Comparison of ENCODE assay signal across 20 cellular contexts in the genomic region with DNA sequence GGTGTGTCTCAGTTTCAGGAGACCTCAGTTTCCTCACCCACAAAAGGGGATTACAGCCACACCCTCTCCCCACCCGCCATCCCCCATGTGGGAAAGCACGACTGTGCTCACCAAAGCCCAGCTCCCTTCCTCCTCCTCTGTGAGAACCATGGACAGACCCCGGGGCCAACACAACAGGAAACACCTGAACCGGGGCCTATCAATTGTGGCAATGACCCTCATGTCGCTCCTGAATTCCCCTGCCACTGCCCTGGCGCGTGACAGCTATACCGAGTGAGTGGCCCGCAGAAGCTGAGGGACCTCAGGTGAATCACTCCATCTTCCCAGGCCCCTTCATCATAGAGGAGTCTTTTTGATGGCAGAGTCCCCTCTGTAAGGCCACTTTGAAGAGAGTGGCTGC. TPM values are rescaled to one million over a fixed set of nuclear protein-coding genes. Genes with fewer than 3 reads are reported as not detected.
"Had no signal": no experiment of that assay in that cellular context is flagged by ENCODE, and none has a peak within 500 bp of the region (broad histone marks: within the 10 kb centered on the region; RNA-seq: fewer than 3 reads in every experiment).

No MANE protein-coding gene starts in this region.

- H3K36me3 Mint-ChIP-seq: activated naive CD4-positive, alpha-beta T cell treated with anti-CD3 and anti-CD28 coated beads, Interleukin-2, amount 50 U/mL, for 72 hours had no signal

- H3K27me3 Mint-ChIP-seq: memory B cell; naive thymus-derived CD4-positive, alpha-beta T cell; stimulated activated naive CD8-positive, alpha-beta T cell treated with anti-CD3 and anti-CD28 coated beads, Interleukin-15, amount 100 ng/mL, for 72 hours had no signal

- DNase-seq: activated CD4-positive, alpha-beta T cell treated with anti-CD3 and anti-CD28 coated beads, Interleukin-2, amount 50 U/mL, for 48 hours; activated CD4-positive, CD25-positive, alpha-beta regulatory T cell treated with anti-CD3 and anti-CD28 coated beads, Interleukin-2, amount 50 U/mL, for 72 hours; activated T-cell treated with anti-CD3 and anti-CD28 coated beads, Interleukin-2, amount 50 U/mL, for 1 hour; gastrocnemius medialis; heart right ventricle; islet precursor cell; mucosa of descending colon; naive thymus-derived CD4-positive, alpha-beta T cell; nucleus accumbens; posterior cingulate gyrus; retina; stimulated activated CD4-positive, alpha-beta T cell treated with anti-CD3 and anti-CD28 coated beads, Interleukin-4, amount 100 ng/mL, for 24 hours; stimulated activated naive CD8-positive, alpha-beta T cell treated with anti-CD3 and anti-CD28 coated beads, Interleukin-15, amount 100 ng/mL, for 72 hours; SW 1271; T-helper 9 cell; testis had no signal

- H3K36me3 ChIP-seq: cardiac muscle cell, gastrocnemius medialis had no signal

- H3K27me3 ChIP-seq: cardiac muscle cell, gastrocnemius medialis, heart right ventricle, testis had no signal

- H3K27ac Mint-ChIP-seq: activated naive CD4-positive, alpha-beta T cell treated with anti-CD3 and anti-CD28 coated beads, Interleukin-2, amount 50 U/mL, for 72 hours; stimulated activated naive CD8-positive, alpha-beta T cell treated with anti-CD3 and anti-CD28 coated beads, Interleukin-15, amount 100 ng/mL, for 72 hours had no signal

- H3K9me3 Mint-ChIP-seq: activated naive CD4-positive, alpha-beta T cell treated with anti-CD3 and anti-CD28 coated beads, Interleukin-2, amount 50 U/mL, for 72 hours; memory B cell; stimulated activated naive CD8-positive, alpha-beta T cell treated with anti-CD3 and anti-CD28 coated beads, Interleukin-15, amount 100 ng/mL, for 72 hours had no signal

- H3K4me1 ChIP-seq: gastrocnemius medialis had no signal

- H3K9me3 ChIP-seq: gastrocnemius medialis, heart right ventricle, mucosa of descending colon, testis had no signal

- H3K4me3 Mint-ChIP-seq: memory B cell; naive thymus-derived CD4-positive, alpha-beta T cell; stimulated activated naive CD8-positive, alpha-beta T cell treated with anti-CD3 and anti-CD28 coated beads, Interleukin-15, amount 100 ng/mL, for 72 hours had no signal

- H3K27ac ChIP-seq: cardiac muscle cell, testis had no signal

- H3K4me3 ChIP-seq: cardiac muscle cell, gastrocnemius medialis, heart right ventricle, mucosa of descending colon, skin epidermis, testis had no signal

RNA-seq across cellular contexts. Expression of gene PIF1, which starts 44.9 kb away (rescaled TPM):
- polyA plus RNA-seq: naive thymus-derived CD4-positive, alpha-beta T cell had no signal
